Comparison of ENCODE assay signal across 2 cellular contexts in the genomic region with DNA sequence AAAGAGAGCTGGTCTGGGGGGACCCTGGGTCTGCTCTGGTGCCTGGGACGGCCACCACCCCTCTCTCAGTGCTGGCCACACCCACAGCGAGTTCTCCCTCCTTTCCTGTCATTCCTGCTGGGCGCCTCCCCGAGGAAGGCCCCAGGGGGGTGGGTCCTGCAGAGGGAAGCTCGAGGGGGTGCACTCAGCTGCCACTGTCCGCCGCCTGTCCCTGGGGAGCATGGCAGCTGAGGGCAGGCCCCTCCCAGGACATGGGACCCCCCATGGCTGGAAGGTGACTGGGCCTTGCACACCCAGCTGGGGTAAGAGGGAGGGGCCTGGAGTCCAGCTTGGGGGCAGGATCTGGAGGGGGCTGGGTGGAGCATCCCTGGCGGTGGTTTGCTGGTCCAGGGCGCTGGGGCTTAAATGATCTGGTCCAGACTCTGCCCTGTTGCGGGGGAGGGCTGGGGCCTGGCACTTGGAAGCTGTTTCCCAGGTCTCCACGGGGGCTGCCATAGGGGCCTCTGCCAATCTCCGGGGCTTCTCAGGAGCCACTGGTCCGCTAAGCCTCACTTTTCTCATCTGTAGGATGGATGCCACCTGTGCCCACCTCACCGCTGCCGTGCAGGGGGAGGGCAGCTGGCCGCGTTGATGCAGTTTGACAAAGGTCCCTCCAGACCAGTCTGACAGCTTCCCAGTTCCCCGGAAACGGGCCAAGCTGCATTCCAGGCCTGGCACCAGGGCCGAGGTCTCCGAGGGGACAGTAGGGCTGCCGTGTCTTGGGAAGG.
TF ChIP-seq lines count a peak whose summit lies in the region.

No MANE protein-coding gene starts in this region.

TF ChIP-seq in HepG2, 621 proteins besides CTCF, POLR2A, EP300 and RAD21:
- TF ChIP-seq SMYD3 (CRISPR knock-in tag; IDR thresholded peaks at IDR 0.05) (no peak), ZNF629 (CRISPR knock-in tag; conservative IDR thresholded peaks at IDR 0.05) (0 out of 2 replicates have a peak, but pooled peaks have one; percentile 12), ZNF274 (CRISPR knock-in tag; IDR thresholded peaks at IDR 0.05) (no peak), MAFF (IDR thresholded peaks at IDR 0.05; ENCODE audit: low read depth, low read length) (no peak), HNRNPL (IDR thresholded peaks at IDR 0.05; ENCODE audit: low read depth, low read length) (0 out of 2 replicates have a peak, but pooled peaks have one; percentile 68), ZBTB7B (CRISPR knock-in tag; IDR thresholded peaks at IDR 0.05) (no peak), TOE1 (CRISPR knock-in tag; IDR thresholded peaks at IDR 0.05) (no peak), SMAD9 (CRISPR knock-in tag; IDR thresholded peaks at IDR 0.05) (no peak), GTF3A (CRISPR knock-in tag; conservative IDR thresholded peaks at IDR 0.05) (no peak), SRY (CRISPR knock-in tag; IDR thresholded peaks at IDR 0.05) (no peak), ZNF724P (CRISPR knock-in tag; IDR thresholded peaks at IDR 0.05; ENCODE audit: borderline replicate concordance) (no peak), CBFB (CRISPR knock-in tag; IDR thresholded peaks at IDR 0.05) (no peak)
- TF ChIP-seq, protein P1, sequence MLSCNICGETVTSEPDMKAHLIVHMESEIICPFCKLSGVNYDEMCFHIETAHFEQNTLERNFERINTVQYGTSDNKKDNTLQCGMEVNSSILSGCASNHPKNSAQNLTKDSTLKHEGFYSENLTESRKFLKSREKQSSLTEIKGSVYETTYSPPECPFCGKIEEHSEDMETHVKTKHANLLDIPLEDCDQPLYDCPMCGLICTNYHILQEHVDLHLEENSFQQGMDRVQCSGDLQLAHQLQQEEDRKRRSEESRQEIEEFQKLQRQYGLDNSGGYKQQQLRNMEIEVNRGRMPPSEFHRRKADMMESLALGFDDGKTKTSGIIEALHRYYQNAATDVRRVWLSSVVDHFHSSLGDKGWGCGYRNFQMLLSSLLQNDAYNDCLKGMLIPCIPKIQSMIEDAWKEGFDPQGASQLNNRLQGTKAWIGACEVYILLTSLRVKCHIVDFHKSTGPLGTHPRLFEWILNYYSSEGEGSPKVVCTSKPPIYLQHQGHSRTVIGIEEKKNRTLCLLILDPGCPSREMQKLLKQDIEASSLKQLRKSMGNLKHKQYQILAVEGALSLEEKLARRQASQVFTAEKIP (CRISPR knock-in tag; IDR thresholded peaks at IDR 0.05; ENCODE audit: borderline replicate concordance) = no peak
- TF ChIP-seq, protein P2, sequence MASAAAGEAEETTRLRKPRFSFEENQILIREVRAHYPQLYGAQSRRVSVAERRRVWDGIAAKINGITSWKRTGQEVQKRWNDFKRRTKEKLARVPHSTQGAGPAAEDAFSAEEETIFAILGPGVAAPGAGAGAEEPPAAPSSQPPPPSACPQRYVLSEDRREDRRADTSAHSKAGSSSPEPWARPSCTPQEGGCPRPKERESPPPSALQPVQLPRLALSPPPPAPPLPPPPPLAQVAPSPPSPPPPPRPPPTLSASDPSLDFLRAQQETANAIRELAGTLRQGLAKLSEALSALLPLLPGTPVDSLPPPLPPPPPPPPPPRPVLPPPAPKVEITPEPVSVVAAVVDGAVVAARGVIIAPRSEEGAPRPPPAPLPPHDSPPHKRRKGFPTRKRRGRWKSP (CRISPR knock-in tag; IDR thresholded peaks at IDR 0.05) = no peak
- TF ChIP-seq, protein P3, sequence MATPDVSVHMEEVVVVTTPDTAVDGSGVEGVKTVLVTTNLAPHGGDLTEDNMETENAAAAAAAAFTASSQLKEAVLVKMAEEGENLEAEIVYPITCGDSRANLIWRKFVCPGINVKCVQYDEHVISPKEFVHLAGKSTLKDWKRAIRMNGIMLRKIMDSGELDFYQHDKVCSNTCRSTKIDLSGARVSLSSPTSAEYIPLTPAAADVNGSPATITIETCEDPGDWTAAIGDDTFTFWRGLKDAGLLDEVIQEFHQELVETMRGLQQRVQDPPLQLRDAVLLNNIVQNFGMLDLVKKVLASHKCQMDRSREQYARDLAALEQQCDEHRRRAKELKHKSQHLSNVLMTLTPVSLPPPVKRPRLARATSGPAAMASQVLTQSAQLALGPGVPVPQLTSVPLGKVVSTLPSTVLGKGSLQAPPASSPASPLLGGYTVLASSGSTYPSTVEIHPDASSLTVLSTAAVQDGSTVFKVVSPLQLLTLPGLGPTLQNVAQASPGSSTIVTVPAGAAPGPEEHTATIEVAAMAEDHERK (CRISPR knock-in tag; IDR thresholded peaks at IDR 0.05; ENCODE audit: low read depth) = no peak
- TF ChIP-seq, protein P4, sequence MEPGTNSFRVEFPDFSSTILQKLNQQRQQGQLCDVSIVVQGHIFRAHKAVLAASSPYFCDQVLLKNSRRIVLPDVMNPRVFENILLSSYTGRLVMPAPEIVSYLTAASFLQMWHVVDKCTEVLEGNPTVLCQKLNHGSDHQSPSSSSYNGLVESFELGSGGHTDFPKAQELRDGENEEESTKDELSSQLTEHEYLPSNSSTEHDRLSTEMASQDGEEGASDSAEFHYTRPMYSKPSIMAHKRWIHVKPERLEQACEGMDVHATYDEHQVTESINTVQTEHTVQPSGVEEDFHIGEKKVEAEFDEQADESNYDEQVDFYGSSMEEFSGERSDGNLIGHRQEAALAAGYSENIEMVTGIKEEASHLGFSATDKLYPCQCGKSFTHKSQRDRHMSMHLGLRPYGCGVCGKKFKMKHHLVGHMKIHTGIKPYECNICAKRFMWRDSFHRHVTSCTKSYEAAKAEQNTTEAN (CRISPR knock-in tag; conservative IDR thresholded peaks at IDR 0.05) = no peak
- TF ChIP-seq, protein P5, sequence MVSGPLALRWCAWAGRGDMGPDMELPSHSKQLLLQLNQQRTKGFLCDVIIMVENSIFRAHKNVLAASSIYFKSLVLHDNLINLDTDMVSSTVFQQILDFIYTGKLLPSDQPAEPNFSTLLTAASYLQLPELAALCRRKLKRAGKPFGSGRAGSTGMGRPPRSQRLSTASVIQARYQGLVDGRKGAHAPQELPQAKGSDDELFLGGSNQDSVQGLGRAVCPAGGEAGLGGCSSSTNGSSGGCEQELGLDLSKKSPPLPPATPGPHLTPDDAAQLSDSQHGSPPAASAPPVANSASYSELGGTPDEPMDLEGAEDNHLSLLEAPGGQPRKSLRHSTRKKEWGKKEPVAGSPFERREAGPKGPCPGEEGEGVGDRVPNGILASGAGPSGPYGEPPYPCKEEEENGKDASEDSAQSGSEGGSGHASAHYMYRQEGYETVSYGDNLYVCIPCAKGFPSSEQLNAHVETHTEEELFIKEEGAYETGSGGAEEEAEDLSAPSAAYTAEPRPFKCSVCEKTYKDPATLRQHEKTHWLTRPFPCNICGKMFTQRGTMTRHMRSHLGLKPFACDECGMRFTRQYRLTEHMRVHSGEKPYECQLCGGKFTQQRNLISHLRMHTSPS (CRISPR knock-in tag; IDR thresholded peaks at IDR 0.05; ENCODE audit: low read depth) = no peak

TF ChIP-seq in HEK293T, 16 proteins besides CTCF, POLR2A, EP300 and RAD21:
- TF ChIP-seq FOXK2 (IDR thresholded peaks at IDR 0.05) (no peak), TARDBP (IDR thresholded peaks at IDR 0.05) (no peak), SUZ12 (IDR thresholded peaks at IDR 0.05) (no peak), LEF1 (IDR thresholded peaks at IDR 0.05; ENCODE audit: borderline replicate concordance) (no peak), L3MBTL2 (conservative IDR thresholded peaks at IDR 0.05) (no peak), FOXM1 (IDR thresholded peaks at IDR 0.05; ENCODE audit: borderline replicate concordance) (no peak), NFRKB (IDR thresholded peaks at IDR 0.05) (no peak), FOXA1 (IDR thresholded peaks at IDR 0.05) (no peak), ELF4 (IDR thresholded peaks at IDR 0.05) (no peak), ZNF384 (IDR thresholded peaks at IDR 0.05) (no peak), ARNT (IDR thresholded peaks at IDR 0.05) (no peak), SP1 (IDR thresholded peaks at IDR 0.05) (no peak)
TF ChIP-seq in HEK293T: peak in this region for 0.
